25 cellular contexts compared by ENCODE assay signal in genomic region chr6:100065348-100065747, GRCh38.
"Had no signal": no experiment of that assay in that cellular context is flagged by ENCODE, and none has a peak within 500 bp of the region (broad histone marks: within the 10 kb centered on the region; RNA-seq: fewer than 3 reads in every experiment).

No MANE protein-coding gene starts in this region.

- ATAC-seq: activated CD8-positive, alpha-beta memory T cell treated with anti-CD3 and anti-CD28 coated beads, Interleukin-2, amount 10 ng/mL, durations not matched to agents 7 days and 5 days; activated CD8-positive, alpha-beta T cell treated with anti-CD3 and anti-CD28 coated beads for 36 hours; activated naive CD8-positive, alpha-beta T cell treated with anti-CD3 and anti-CD28 coated beads, Interleukin-2, amount 50 U/mL, for 24 hours; T-cell; T-helper 17 cell had no signal

- DNase-seq: activated B cell treated with CpG ODN at 0.5 μM for 24 hours; activated CD4-positive, alpha-beta memory T cell treated with anti-CD3 and anti-CD28 coated beads for 36 hours; activated CD4-positive, alpha-beta T cell treated with anti-CD3 and anti-CD28 coated beads for 4 hours; activated CD4-positive, alpha-beta T cell treated with anti-CD3 and anti-CD28 coated beads, Interleukin-2, amount 10 ng/mL, durations not matched to agents 24 days and 14 days; activated CD4-positive, alpha-beta T cell treated with anti-CD3 and anti-CD28 coated beads, Interleukin-2, amount 50 U/mL, for 1 hour; activated CD4-positive, alpha-beta T cell treated with anti-CD3 and anti-CD28 coated beads, Interleukin-2, amount 50 U/mL, for 4 hours; activated CD4-positive, CD25-positive, alpha-beta regulatory T cell treated with anti-CD3 and anti-CD28 coated beads, Interleukin-2, amount 50 U/mL, for 72 hours; activated CD8-positive, alpha-beta memory T cell treated with anti-CD3 and anti-CD28 coated beads, Interleukin-2, amount 10 ng/mL, durations not matched to agents 7 days and 5 days; activated CD8-positive, alpha-beta memory T cell treated with anti-CD3 and anti-CD28 coated beads, Interleukin-2, amount 50 U/mL, for 48 hours; activated CD8-positive, alpha-beta T cell treated with anti-CD3 and anti-CD28 coated beads for 36 hours; activated effector memory CD4-positive, alpha-beta T cell treated with Interleukin-2 at 50 U/mL for 16 hours; activated gamma-delta T cell; activated naive CD4-positive, alpha-beta T cell treated with anti-CD3 and anti-CD28 coated beads, Interleukin-2, amount 10 ng/mL, durations not matched to agents 7 days and 5 days; activated naive CD4-positive, alpha-beta T cell treated with Interleukin-2 at 50 U/mL for 16 hours; activated naive CD8-positive, alpha-beta T cell treated with anti-CD3 and anti-CD28 coated beads, Interleukin-2, amount 10 ng/mL, durations not matched to agents 7 days and 5 days; activated naive CD8-positive, alpha-beta T cell treated with anti-CD3 and anti-CD28 coated beads, Interleukin-2, amount 50 U/mL, for 24 hours; activated T-cell treated with anti-CD3 and anti-CD28 coated beads, Interleukin-2, amount 50 U/mL, for 24 hours; activated T-cell treated with anti-CD3 and anti-CD28 coated beads, Interleukin-2, amount 50 U/mL, for 48 hours; amygdala; anterior cingulate cortex; caudate nucleus; cerebellar nuclear complex; T-cell; T-helper 17 cell; T-helper 9 cell had no signal
